31 cellular contexts compared by ENCODE assay signal in the genomic region with DNA sequence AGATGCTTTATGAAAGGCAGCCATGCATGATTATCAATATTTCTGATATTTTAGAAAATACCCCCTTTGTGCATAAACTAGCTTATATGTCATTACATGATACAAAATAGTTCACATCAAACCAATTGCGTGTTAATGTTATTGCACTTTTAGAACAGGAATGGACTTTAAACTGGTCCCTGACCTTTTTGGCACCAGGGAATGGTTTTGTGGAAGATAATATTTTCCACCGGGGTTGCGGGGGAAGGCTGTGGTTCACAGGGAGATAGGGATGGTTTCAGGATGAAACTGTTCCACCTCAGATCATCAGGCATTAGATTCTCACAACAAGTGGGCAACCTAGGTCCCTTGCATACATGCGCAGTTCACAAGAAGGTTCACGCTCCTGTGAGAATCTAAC. TPM values are rescaled to one million over a fixed set of nuclear protein-coding genes. Genes with fewer than 3 reads are reported as not detected.
"Had no signal": no experiment of that assay in that cellular context is flagged by ENCODE, and none has a peak within 500 bp of the region (broad histone marks: within the 10 kb centered on the region; RNA-seq: fewer than 3 reads in every experiment).

No MANE protein-coding gene starts in this region.

- DNase-seq: activated CD4-positive, alpha-beta memory T cell treated with anti-CD3 and anti-CD28 coated beads for 36 hours; activated CD4-positive, alpha-beta T cell treated with anti-CD3 and anti-CD28 coated beads for 36 hours; activated CD4-positive, alpha-beta T cell treated with anti-CD3 and anti-CD28 coated beads, Interleukin-2, amount 10 ng/mL, durations not matched to agents 24 days and 14 days; activated CD4-positive, CD25-positive, alpha-beta regulatory T cell; activated CD4-positive, CD25-positive, alpha-beta regulatory T cell treated with anti-CD3 and anti-CD28 coated beads, Interleukin-2, amount 50 U/mL, for 72 hours; activated CD8-positive, alpha-beta memory T cell treated with anti-CD3 and anti-CD28 coated beads, Interleukin-2, amount 10 ng/mL, durations not matched to agents 7 days and 5 days; activated CD8-positive, alpha-beta memory T cell treated with anti-CD3 and anti-CD28 coated beads, Interleukin-2, amount 50 U/mL, for 4 hours; activated CD8-positive, alpha-beta T cell treated with anti-CD3 and anti-CD28 coated beads, Interleukin-2, amount 10 ng/mL, durations not matched to agents 7 days and 5 days; activated effector memory CD4-positive, alpha-beta T cell treated with anti-CD3 and anti-CD28 coated beads, Interleukin-2, amount 50 U/mL, for 16 hours; activated naive CD4-positive, alpha-beta T cell treated with anti-CD3 and anti-CD28 coated beads for 36 hours; activated naive CD8-positive, alpha-beta T cell treated with anti-CD3 and anti-CD28 coated beads for 36 hours; activated naive CD8-positive, alpha-beta T cell treated with anti-CD3 and anti-CD28 coated beads, Interleukin-2, amount 50 U/mL, for 24 hours; activated T-cell treated with anti-CD3 and anti-CD28 coated beads, Interleukin-2, amount 50 U/mL, for 1 hour; activated T-cell treated with anti-CD3 and anti-CD28 coated beads, Interleukin-2, amount 50 U/mL, for 48 hours; adrenal gland; amygdala; aorta; body of pancreas; caudate nucleus; cortex of kidney; effector CD8-positive, alpha-beta T cell; erythroblast; foreskin keratinocyte; gastrocnemius medialis; glutamatergic neuron; T-helper 1 cell; T-helper 2 cell had no signal

- H3K27ac Mint-ChIP-seq: activated CD4-positive, alpha-beta memory T cell treated with anti-CD3 and anti-CD28 coated beads for 36 hours; activated CD4-positive, alpha-beta T cell treated with anti-CD3 and anti-CD28 coated beads for 36 hours; activated CD4-positive, alpha-beta T cell treated with anti-CD3 and anti-CD28 coated beads, Interleukin-2, amount 10 ng/mL, durations not matched to agents 24 days and 14 days; activated CD8-positive, alpha-beta memory T cell treated with anti-CD3 and anti-CD28 coated beads, Interleukin-2, amount 10 ng/mL, durations not matched to agents 7 days and 5 days; activated CD8-positive, alpha-beta T cell treated with anti-CD3 and anti-CD28 coated beads, Interleukin-2, amount 10 ng/mL, durations not matched to agents 7 days and 5 days; activated naive CD4-positive, alpha-beta T cell treated with anti-CD3 and anti-CD28 coated beads for 36 hours; activated naive CD8-positive, alpha-beta T cell treated with anti-CD3 and anti-CD28 coated beads, Interleukin-2, amount 50 U/mL, for 24 hours; activated T-helper 1 cell treated with anti-CD3 and anti-CD28 coated beads, Interleukin-12 subunit alpha, Interleukin-12 subunit beta, Interleukin-2, Interleukin-4 antibody, amounts not matched to agents 30 ng/mL and 10 ng/mL and 1 ng/mL, durations not matched to agents 14 hours and 24 hours and 36 hours; activated T-helper 2 cell treated with anti-CD3 and anti-CD28 coated beads, Interferon-gamma antibody, Interleukin-2, Interleukin-4, amounts not matched to agents 10 μg/mL and 5 μg/mL and 100 μg/mL, durations not matched to agents 14 hours and 24 hours and 36 hours had no signal

- H3K4me1 Mint-ChIP-seq: activated CD4-positive, alpha-beta T cell treated with anti-CD3 and anti-CD28 coated beads for 36 hours; activated CD4-positive, alpha-beta T cell treated with anti-CD3 and anti-CD28 coated beads, Interleukin-2, amount 10 ng/mL, durations not matched to agents 24 days and 14 days; activated CD8-positive, alpha-beta memory T cell treated with anti-CD3 and anti-CD28 coated beads, Interleukin-2, amount 10 ng/mL, durations not matched to agents 7 days and 5 days; activated naive CD4-positive, alpha-beta T cell treated with anti-CD3 and anti-CD28 coated beads, Interleukin-2, amount 50 U/mL, for 24 hours; activated naive CD8-positive, alpha-beta T cell treated with anti-CD3 and anti-CD28 coated beads for 36 hours; activated naive CD8-positive, alpha-beta T cell treated with anti-CD3 and anti-CD28 coated beads, Interleukin-2, amount 50 U/mL, for 24 hours had no signal

- H3K4me3 Mint-ChIP-seq: activated CD4-positive, alpha-beta memory T cell treated with anti-CD3 and anti-CD28 coated beads for 36 hours; activated CD4-positive, alpha-beta T cell treated with anti-CD3 and anti-CD28 coated beads for 36 hours; activated CD4-positive, alpha-beta T cell treated with anti-CD3 and anti-CD28 coated beads, Interleukin-2, amount 10 ng/mL, durations not matched to agents 24 days and 14 days; activated CD8-positive, alpha-beta memory T cell treated with anti-CD3 and anti-CD28 coated beads, Interleukin-2, amount 10 ng/mL, durations not matched to agents 7 days and 5 days; activated CD8-positive, alpha-beta T cell treated with anti-CD3 and anti-CD28 coated beads, Interleukin-2, amount 10 ng/mL, durations not matched to agents 7 days and 5 days; activated naive CD4-positive, alpha-beta T cell treated with anti-CD3 and anti-CD28 coated beads for 36 hours; activated naive CD4-positive, alpha-beta T cell treated with anti-CD3 and anti-CD28 coated beads, Interleukin-2, amount 50 U/mL, for 24 hours; activated naive CD8-positive, alpha-beta T cell treated with anti-CD3 and anti-CD28 coated beads for 36 hours; activated naive CD8-positive, alpha-beta T cell treated with anti-CD3 and anti-CD28 coated beads, Interleukin-2, amount 50 U/mL, for 24 hours; activated T-helper 1 cell treated with anti-CD3 and anti-CD28 coated beads, Interleukin-12 subunit alpha, Interleukin-12 subunit beta, Interleukin-2, Interleukin-4 antibody, amounts not matched to agents 30 ng/mL and 10 ng/mL and 1 ng/mL, durations not matched to agents 14 hours and 24 hours and 36 hours had no signal

- H3K9me3 ChIP-seq: adrenal gland, body of pancreas, esophagus muscularis mucosa, gastrocnemius medialis had no signal

- H3K36me3 Mint-ChIP-seq: activated naive CD4-positive, alpha-beta T cell treated with anti-CD3 and anti-CD28 coated beads, Interleukin-2, amount 50 U/mL, for 24 hours had no signal

- H3K27me3 ChIP-seq: adrenal gland, body of pancreas, esophagus muscularis mucosa, foreskin keratinocyte, gastrocnemius medialis had no signal

- H3K27me3 Mint-ChIP-seq: activated CD4-positive, alpha-beta memory T cell treated with anti-CD3 and anti-CD28 coated beads for 36 hours; activated CD4-positive, alpha-beta T cell treated with anti-CD3 and anti-CD28 coated beads for 36 hours; activated CD4-positive, alpha-beta T cell treated with anti-CD3 and anti-CD28 coated beads, Interleukin-2, amount 10 ng/mL, durations not matched to agents 24 days and 14 days; activated CD8-positive, alpha-beta memory T cell treated with anti-CD3 and anti-CD28 coated beads, Interleukin-2, amount 10 ng/mL, durations not matched to agents 7 days and 5 days; activated naive CD4-positive, alpha-beta T cell treated with anti-CD3 and anti-CD28 coated beads, Interleukin-2, amount 50 U/mL, for 24 hours; activated naive CD8-positive, alpha-beta T cell treated with anti-CD3 and anti-CD28 coated beads for 36 hours; activated naive CD8-positive, alpha-beta T cell treated with anti-CD3 and anti-CD28 coated beads, Interleukin-2, amount 50 U/mL, for 24 hours had no signal

- H3K4me1 ChIP-seq: esophagus muscularis mucosa, foreskin keratinocyte, gastrocnemius medialis had no signal

- H3K27ac ChIP-seq: adrenal gland, body of pancreas, esophagus muscularis mucosa, foreskin keratinocyte, gastrocnemius medialis had no signal

- ATAC-seq: activated CD4-positive, alpha-beta T cell treated with anti-CD3 and anti-CD28 coated beads for 36 hours; activated CD8-positive, alpha-beta memory T cell treated with anti-CD3 and anti-CD28 coated beads, Interleukin-2, amount 10 ng/mL, durations not matched to agents 7 days and 5 days; activated CD8-positive, alpha-beta T cell treated with anti-CD3 and anti-CD28 coated beads, Interleukin-2, amount 10 ng/mL, durations not matched to agents 7 days and 5 days; activated naive CD8-positive, alpha-beta T cell treated with anti-CD3 and anti-CD28 coated beads, Interleukin-2, amount 50 U/mL, for 24 hours; body of pancreas; foreskin keratinocyte; gastrocnemius medialis had no signal

- H3K4me3 ChIP-seq: adrenal gland, body of pancreas, esophagus muscularis mucosa, gastrocnemius medialis had no signal

- H3K9me3 Mint-ChIP-seq: activated CD4-positive, alpha-beta memory T cell treated with anti-CD3 and anti-CD28 coated beads for 36 hours; activated CD4-positive, alpha-beta T cell treated with anti-CD3 and anti-CD28 coated beads, Interleukin-2, amount 10 ng/mL, durations not matched to agents 24 days and 14 days; activated naive CD4-positive, alpha-beta T cell treated with anti-CD3 and anti-CD28 coated beads for 36 hours; activated naive CD4-positive, alpha-beta T cell treated with anti-CD3 and anti-CD28 coated beads, Interleukin-2, amount 50 U/mL, for 24 hours; activated naive CD8-positive, alpha-beta T cell treated with anti-CD3 and anti-CD28 coated beads for 36 hours; activated naive CD8-positive, alpha-beta T cell treated with anti-CD3 and anti-CD28 coated beads, Interleukin-2, amount 50 U/mL, for 24 hours; activated T-helper 1 cell treated with anti-CD3 and anti-CD28 coated beads, Interleukin-12 subunit alpha, Interleukin-12 subunit beta, Interleukin-2, Interleukin-4 antibody, amounts not matched to agents 30 ng/mL and 10 ng/mL and 1 ng/mL, durations not matched to agents 14 hours and 24 hours and 36 hours; activated T-helper 2 cell treated with anti-CD3 and anti-CD28 coated beads, Interferon-gamma antibody, Interleukin-2, Interleukin-4, amounts not matched to agents 10 μg/mL and 5 μg/mL and 100 μg/mL, durations not matched to agents 14 hours and 24 hours and 36 hours had no signal

RNA-seq across cellular contexts. Expression of a gene that starts 16.5 kb away (rescaled TPM):
- total RNA-seq: activated CD4-positive, alpha-beta T cell treated with anti-CD3 and anti-CD28 coated beads, Interleukin-2, amount 10 ng/mL, durations not matched to agents 24 days and 14 days; activated T-helper 1 cell treated with anti-CD3 and anti-CD28 coated beads, Interleukin-12 subunit alpha, Interleukin-12 subunit beta, Interleukin-2, Interleukin-4 antibody, amounts not matched to agents 30 ng/mL and 10 ng/mL and 1 ng/mL, durations not matched to agents 14 hours and 24 hours and 36 hours had no signal
